Comparison of ENCODE assay signal across 7 cellular contexts in genomic region chrX:137052641-137053235, GRCh38. TPM values are rescaled to one million over a fixed set of nuclear protein-coding genes. Genes with fewer than 3 reads are reported as not detected.
DNase-seq lines count a peak whose midpoint lies in the region; ATAC-seq and TF ChIP-seq lines count a peak whose summit lies in the region.

No MANE protein-coding gene starts in this region.

- H3K27me3 ChIP-seq in esophagus squamous epithelium, result peaks cover 0 to 36% (median 0%) of the 10 kb centered on the region in 4 donors

- TF ChIP-seq CTCF in esophagus squamous epithelium (IDR thresholded peaks at IDR 0.05) (no peak), retinal pigment epithelial cell (conservative IDR thresholded peaks at IDR 0.05; ENCODE audit: low read depth, low read length) (no peak)

- intact Hi-C loops in esophagus squamous epithelium (cut with DNase I), result no loop called here

- H3K36me3 ChIP-seq in esophagus squamous epithelium, result no peaks in the 10 kb centered on the region

- H3K4me3 ChIP-seq in esophagus squamous epithelium (peak overlapping the region; percentile 14 to 64 (median 39)), retinal pigment epithelial cell (ENCODE audit: low read length) (peak overlapping the region; percentile 42)

- peaks cover 0 to 15% (median 0%) of the 10 kb centered on the region in 3 donors for H3K4me1 ChIP-seq in esophagus squamous epithelium

- peak; percentile 18 for ATAC-seq in GM18870 (IDR thresholded peaks at IDR 0.05; ENCODE audit: unreplicated experiment)
- peak; percentile 20 for ATAC-seq in HG02970 (IDR thresholded peaks at IDR 0.05; ENCODE audit: low FRiP score, unreplicated experiment)

- 3 to 34% methylated on average over 5 to 11 of the region's 37 CpGs for WGBS in esophagus squamous epithelium, 2 donors

- TF ChIP-seq POLR2A in esophagus squamous epithelium (IDR thresholded peaks at IDR 0.05), result no peak

- H3K9me3 ChIP-seq in esophagus squamous epithelium, result no peaks in the 10 kb centered on the region

- DNase-seq in activated CD4-positive, CD25-positive, alpha-beta regulatory T cell treated with anti-CD3 and anti-CD28 coated beads, Interleukin-2, amount 50 U/mL, for 72 hours, result peak; percentile 40
- DNase-seq in esophagus squamous epithelium (lab: John Stamatoyannopoulos, UW) (no peak), retinal pigment epithelial cell (ENCODE audit: low read depth) (no peak), hippocampal formation (lab: John Stamatoyannopoulos, UW) (no peak), medulla oblongata (ENCODE audit: extremely low spot score) (no peak)

- H3K27ac ChIP-seq in esophagus squamous epithelium, result no peak overlapping the region

RNA-seq across cellular contexts. Expression of gene GPR101, which starts 18.9 kb away (rescaled TPM):
- not detected for total RNA-seq in esophagus squamous epithelium
